24 cellular contexts compared by ENCODE assay signal in the genomic region with DNA sequence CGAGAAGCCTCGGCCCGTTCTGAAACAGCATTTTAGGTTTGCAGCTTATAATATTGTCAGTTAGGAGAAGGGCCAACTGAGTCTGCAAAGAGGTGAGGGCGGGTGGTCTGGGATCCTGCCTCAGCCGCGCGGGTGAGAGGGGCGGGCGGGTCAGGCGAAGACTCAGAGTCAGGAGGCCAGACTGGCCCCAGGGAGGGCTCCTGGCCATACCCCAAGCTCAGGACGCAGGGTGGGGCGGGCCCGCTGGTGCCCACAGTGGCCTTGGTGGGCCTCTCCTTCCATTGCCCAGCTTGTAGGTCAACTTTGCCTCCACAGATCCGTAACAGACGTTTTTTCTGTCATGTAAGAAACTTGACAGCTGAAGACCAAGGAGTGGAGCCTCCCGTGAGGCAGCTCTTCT. TPM values are rescaled to one million over a fixed set of nuclear protein-coding genes. Genes with fewer than 3 reads are reported as not detected.
DNase-seq lines count a peak whose midpoint lies in the region; ATAC-seq and TF ChIP-seq lines count a peak whose summit lies in the region.
"Had no signal": no experiment of that assay in that cellular context is flagged by ENCODE, and none has a peak within 500 bp of the region (broad histone marks: within the 10 kb centered on the region; RNA-seq: fewer than 3 reads in every experiment).

No MANE protein-coding gene starts in this region.

- no peak for TF ChIP-seq CTCF in dorsolateral prefrontal cortex (IDR thresholded peaks at IDR 0.05 in 54 of 56, conservative IDR thresholded peaks at IDR 0.05 in 2 of 56; ENCODE audit: low read depth in 1 of 56, partially characterized antibody in 56 of 56)

- H3K4me3 ChIP-seq in dorsolateral prefrontal cortex, result no peak overlapping the region
- H3K4me3 ChIP-seq: adrenal gland, HAP-1, right lobe of liver, testis had no signal

- intact Hi-C loops in dorsolateral prefrontal cortex (cut with DNase I), result no loop called here

- no peaks in the 10 kb centered on the region for H3K9me3 ChIP-seq in T-helper 17 cell (ENCODE audit: control insufficient read depth, low read length, poor library complexity, severe bottlenecking)
- H3K9me3 ChIP-seq: adrenal gland, HAP-1, right lobe of liver, SK-N-SH, testis, vagina had no signal

- H3K27ac Mint-ChIP-seq in activated naive CD4-positive, alpha-beta T cell treated with anti-CD3 and anti-CD28 coated beads, Interleukin-2, amount 50 U/mL, for 72 hours, result peak overlapping the region; percentile 28 to 68
- peak overlapping the region; percentile 83 for H3K27ac Mint-ChIP-seq in T-helper 17 cell
- peak overlapping the region in 4 of 6 donors; percentile 62 to 91 (median 86) for H3K27ac Mint-ChIP-seq in naive B cell
- peak overlapping the region; percentile 54 for H3K27ac Mint-ChIP-seq in stimulated activated memory B cell treated with anti-CD40 and anti-IgM and Interleukin-4, amounts not matched to agents 10 μg/mL and 1 μg/mL and 100 μg/mL, for 72 hours

- H3K36me3 Mint-ChIP-seq in activated naive CD4-positive, alpha-beta T cell treated with anti-CD3 and anti-CD28 coated beads, Interleukin-2, amount 50 U/mL, for 72 hours, result peaks cover 0 to 5% of the 10 kb centered on the region in 2 donors
- no peaks in the 10 kb centered on the region for H3K36me3 Mint-ChIP-seq in T-helper 17 cell (ENCODE audit: low read depth)
- H3K36me3 Mint-ChIP-seq in naive B cell, result no peaks in the 10 kb centered on the region
- H3K36me3 Mint-ChIP-seq in stimulated activated memory B cell treated with anti-CD40 and anti-IgM and Interleukin-4, amounts not matched to agents 10 μg/mL and 1 μg/mL and 100 μg/mL, for 72 hours, result peaks cover 58% of the 10 kb centered on the region

- no peak overlapping the region for H3K27ac ChIP-seq in dorsolateral prefrontal cortex
- H3K27ac ChIP-seq: adrenal gland, brain microvascular endothelial cell, right lobe of liver, testis, vagina had no signal

- no peaks in the 10 kb centered on the region for H3K27me3 Mint-ChIP-seq in T-helper 17 cell
- no peaks in the 10 kb centered on the region for H3K27me3 Mint-ChIP-seq in naive B cell
- H3K27me3 Mint-ChIP-seq in stimulated activated memory B cell treated with anti-CD40 and anti-IgM and Interleukin-4, amounts not matched to agents 10 μg/mL and 1 μg/mL and 100 μg/mL, for 72 hours, result no peaks in the 10 kb centered on the region
- H3K27me3 Mint-ChIP-seq: CD4-positive, CD25-positive, alpha-beta regulatory T cell had no signal

- H3K27me3 ChIP-seq in dorsolateral prefrontal cortex, result peaks cover 0 to 4% (median 0%) of the 10 kb centered on the region in 45 donors
- H3K27me3 ChIP-seq: adrenal gland, right lobe of liver, testis, vagina had no signal

- ATAC-seq in activated naive CD4-positive, alpha-beta T cell treated with anti-CD3 and anti-CD28 coated beads, Interleukin-2, amount 50 U/mL, for 72 hours, result no peak
- ATAC-seq in T-helper 17 cell (no peak), naive B cell (ENCODE audit: low read depth in 2 of 2) (no peak)
- ATAC-seq in stimulated activated memory B cell treated with anti-CD40 and anti-IgM and Interleukin-4, amounts not matched to agents 10 μg/mL and 1 μg/mL and 100 μg/mL, for 72 hours, result no peak
- ATAC-seq: right lobe of liver had no signal

- DNase-seq in activated naive CD4-positive, alpha-beta T cell treated with anti-CD3 and anti-CD28 coated beads, Interleukin-2, amount 50 U/mL, for 72 hours (ENCODE audit: low spot score in 2 of 2), result no peak
- DNase-seq in activated naive CD4-positive, alpha-beta T cell treated with anti-CD3 and anti-CD28 coated beads, Interleukin-2, amount 50 U/mL, for 16 hours, result no peak
- DNase-seq in T-helper 17 cell (no peak), naive B cell (no peak), dorsolateral prefrontal cortex (no peak), glomerular visceral epithelial cell (ENCODE audit: extremely low spot score) (no peak), SKM-1 (lab: John Stamatoyannopoulos, UW; ENCODE audit: unreplicated experiment) (no peak)
- DNase-seq: activated CD4-positive, CD25-positive, alpha-beta regulatory T cell; brain microvascular endothelial cell; DMS53; GDM1; mammary epithelial cell; MM.1S; NCI-H1436 treated with DMSO at 0.1 percent for 48 hours; NCI-H510A treated with DMSO at 0.1 percent for 48 hours; right lobe of liver; SK-N-SH; T1000; testis had no signal

- H3K4me1 Mint-ChIP-seq in T-helper 17 cell (peaks cover 28% of the 10 kb centered on the region), naive B cell (peaks cover 38 to 53% (median 48%) of the 10 kb centered on the region in 3 donors)
- peaks cover 90% of the 10 kb centered on the region for H3K4me1 Mint-ChIP-seq in stimulated activated memory B cell treated with anti-CD40 and anti-IgM and Interleukin-4, amounts not matched to agents 10 μg/mL and 1 μg/mL and 100 μg/mL, for 72 hours

- H3K4me3 Mint-ChIP-seq in T-helper 17 cell (peak overlapping the region; percentile 9), naive B cell (no peak overlapping the region)
- no peak overlapping the region for H3K4me3 Mint-ChIP-seq in stimulated activated memory B cell treated with anti-CD40 and anti-IgM and Interleukin-4, amounts not matched to agents 10 μg/mL and 1 μg/mL and 100 μg/mL, for 72 hours

- H3K9me3 Mint-ChIP-seq in activated naive CD4-positive, alpha-beta T cell treated with anti-CD3 and anti-CD28 coated beads, Interleukin-2, amount 50 U/mL, for 72 hours, result no peaks in the 10 kb centered on the region
- H3K9me3 Mint-ChIP-seq in naive B cell, result no peaks in the 10 kb centered on the region
- no peaks in the 10 kb centered on the region for H3K9me3 Mint-ChIP-seq in stimulated activated memory B cell treated with anti-CD40 and anti-IgM and Interleukin-4, amounts not matched to agents 10 μg/mL and 1 μg/mL and 100 μg/mL, for 72 hours
- H3K9me3 Mint-ChIP-seq: CD4-positive, CD25-positive, alpha-beta regulatory T cell had no signal

RNA-seq across cellular contexts. Expression of a gene that starts 42.9 kb away (rescaled TPM):
- 10 to 100 TPM; 89.4 to 94.8 TPM for total RNA-seq in activated naive CD4-positive, alpha-beta T cell treated with anti-CD3 and anti-CD28 coated beads, Interleukin-2, amount 50 U/mL, for 72 hours
- total RNA-seq in T-helper 17 cell (10 to 100 TPM; 73.4 to 77.8 TPM), dorsolateral prefrontal cortex (10 to 100 TPM in 17 of 120 experiments, 1 to 10 TPM in 103; 1.9 to 17.4 (median 6.1) TPM)
- 10 to 100 TPM; 35.7 to 77.8 (median 51.1) TPM for polyA plus RNA-seq in naive B cell (ENCODE audit: low read depth in 6 of 6)

Comparison
In these comparisons a context has a peak if more than half of its experiments do, and no peak if none do; other contexts are left out.
1. RNA of a gene that starts 42.9 kb away (total RNA-seq): 89.4 to 94.8 TPM in activated naive CD4-positive, alpha-beta T cell treated with anti-CD3 and anti-CD28 coated beads, Interleukin-2, amount 50 U/mL, for 72 hours and 73.4 to 77.8 TPM in T-helper 17 cell; 1.9 to 17.4 TPM in dorsolateral prefrontal cortex; every median in the first group is over 4 times any median in the second.
2. Peak in every context shown above with its lines, with median percentiles within 50 percentile points of each other: H3K27ac Mint-ChIP-seq.